ENCODE assay signal across 9 cellular contexts in the genomic region with DNA sequence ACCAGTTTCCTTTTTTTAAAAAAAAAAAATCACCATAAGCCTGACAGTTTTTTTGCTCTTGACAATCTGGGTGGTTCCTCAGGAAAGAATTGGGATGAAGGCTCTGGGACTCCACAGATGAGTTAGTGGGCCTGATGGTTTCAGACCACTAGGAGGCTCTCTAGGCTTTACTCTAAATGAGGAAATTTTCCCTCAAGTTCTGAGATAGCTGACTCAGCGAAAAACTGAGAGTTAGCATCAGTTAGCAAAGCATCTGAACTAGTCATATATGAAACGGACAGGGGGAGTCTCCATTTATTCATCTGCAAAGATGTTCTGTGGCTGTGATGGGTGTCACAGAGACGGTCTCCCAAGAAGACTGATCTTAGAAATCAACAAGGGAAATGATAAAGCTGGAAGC.
DNase-seq lines count a peak whose midpoint lies in the region; ATAC-seq and TF ChIP-seq lines count a peak whose summit lies in the region.
"Had no signal": no experiment of that assay in that cellular context is flagged by ENCODE, and none has a peak within 500 bp of the region (broad histone marks: within the 10 kb centered on the region; RNA-seq: fewer than 3 reads in every experiment).

No MANE protein-coding gene starts in this region.

- TF ChIP-seq CTCF in heart right ventricle (IDR thresholded peaks at IDR 0.05) (peak in 7 of 9 donors; percentile 8 to 48 (median 35)), endodermal cell (conservative IDR thresholded peaks at IDR 0.05) (peak; percentile 85), retinal pigment epithelial cell (conservative IDR thresholded peaks at IDR 0.05; ENCODE audit: low read depth, low read length) (peak; percentile 75)

- no peak for ATAC-seq in heart right ventricle
- ATAC-seq in HG02840 (IDR thresholded peaks at IDR 0.05; ENCODE audit: low FRiP score, unreplicated experiment) = no peak
- no peak for ATAC-seq in HG02642 (IDR thresholded peaks at IDR 0.05; ENCODE audit: poor library complexity, unreplicated experiment)

- WGBS in heart right ventricle, 2 donors = 23 to 24% methylated on average over 3 of the region's 3 CpGs
- WGBS in endodermal cell (ENCODE audit: insufficient coverage in 1 of 2, insufficient read length in 1 of 2), 2 experiments = 23% methylated on average over 3 of the region's 3 CpGs; no CpG with 5 or more reads in 1 of the 2 experiments

- H3K27ac ChIP-seq in heart right ventricle = no peak overlapping the region
- H3K27ac ChIP-seq in endodermal cell (ENCODE audit: low read depth, low read length) = no peak overlapping the region

- peaks cover 18% of the 10 kb centered on the region for H3K27me3 Mint-ChIP-seq in endodermal cell (ENCODE audit: insufficient read depth)
- H3K27me3 Mint-ChIP-seq: central memory CD8-positive, alpha-beta T cell had no signal

- no peaks in the 10 kb centered on the region for H3K36me3 Mint-ChIP-seq in endodermal cell (ENCODE audit: low read depth)

- intact Hi-C loops in heart right ventricle (cut with DNase I) (no loop called here), cardiac septum (cut with DNase I) (no loop called here)

- DNase-seq in heart right ventricle = no peak
- no peak for DNase-seq in cardiac septum (ENCODE audit: low spot score)
- peak; percentile 76 for DNase-seq in OCI-M1 (lab: John Stamatoyannopoulos, UW)
- peak; percentile 68 for DNase-seq in endodermal cell
- peak; percentile 7 for DNase-seq in retinal pigment epithelial cell (ENCODE audit: low read depth)
- DNase-seq in NCI-H1105 (lab: John Stamatoyannopoulos, UW) = no peak

- no peak overlapping the region for H3K27ac Mint-ChIP-seq in endodermal cell

- no peaks in the 10 kb centered on the region for H3K4me1 Mint-ChIP-seq in endodermal cell
- H3K4me1 Mint-ChIP-seq: central memory CD8-positive, alpha-beta T cell had no signal

- H3K9me3 ChIP-seq in heart right ventricle (no peaks in the 10 kb centered on the region), endodermal cell (ENCODE audit: control insufficient read depth, low read length) (no peaks in the 10 kb centered on the region)

- no peaks in the 10 kb centered on the region for H3K9me3 Mint-ChIP-seq in endodermal cell
- H3K9me3 Mint-ChIP-seq: central memory CD8-positive, alpha-beta T cell had no signal

- H3K36me3 ChIP-seq in heart right ventricle (no peaks in the 10 kb centered on the region), endodermal cell (ENCODE audit: control insufficient read depth, insufficient read depth, low read length) (no peaks in the 10 kb centered on the region)

- H3K27me3 ChIP-seq in heart right ventricle (peaks cover 0 to 47% (median 7%) of the 10 kb centered on the region in 7 donors), endodermal cell (ENCODE audit: control insufficient read depth, insufficient read depth, low read length, poor library complexity, severe bottlenecking) (peaks cover 15% of the 10 kb centered on the region)

- H3K9ac ChIP-seq in endodermal cell (ENCODE audit: extremely low read depth, low read length, poor library complexity, severe bottlenecking) = no peak overlapping the region

- H3K4me3 Mint-ChIP-seq in endodermal cell = no peak overlapping the region
- H3K4me3 Mint-ChIP-seq: central memory CD8-positive, alpha-beta T cell had no signal

- no peaks in the 10 kb centered on the region for H3K4me1 ChIP-seq in heart right ventricle
- no peaks in the 10 kb centered on the region for H3K4me1 ChIP-seq in endodermal cell (ENCODE audit: control insufficient read depth, insufficient read depth, low read length)

- H3K4me3 ChIP-seq in heart right ventricle (no peak overlapping the region), endodermal cell (ENCODE audit: low read length) (no peak overlapping the region), retinal pigment epithelial cell (ENCODE audit: low read length) (no peak overlapping the region)

Comparison
In these comparisons a context has a peak if more than half of its experiments do, and no peak if none do; other contexts are left out.
1. DNase-seq: peak in OCI-M1 (single experiment), endodermal cell (single experiment) and retinal pigment epithelial cell (single experiment); none in heart right ventricle (0 of 2), cardiac septum (single experiment) and NCI-H1105 (single experiment).
2. CTCF ChIP-seq: peak in every context shown above with its lines; median percentile 85 in endodermal cell; 75 in retinal pigment epithelial cell; 35 in heart right ventricle.